9 cellular contexts compared by ENCODE assay signal in genomic region chr11:100632970-100633452, GRCh38. TPM values are rescaled to one million over a fixed set of nuclear protein-coding genes. Genes with fewer than 3 reads are reported as not detected.
DNase-seq lines count a peak whose midpoint lies in the region; ATAC-seq and TF ChIP-seq lines count a peak whose summit lies in the region.
"Had no signal": no experiment of that assay in that cellular context is flagged by ENCODE, and none has a peak within 500 bp of the region (broad histone marks: within the 10 kb centered on the region; RNA-seq: fewer than 3 reads in every experiment).

No MANE protein-coding gene starts in this region.

- H3K9me3 ChIP-seq in right atrium auricular region (no peaks in the 10 kb centered on the region), smooth muscle cell (replicated peaks; ENCODE audit: low read depth) (no peaks in the 10 kb centered on the region)

- peak; percentile 17 for DNase-seq in HEK293T (ENCODE audit: extremely low spot score)
- DNase-seq in amniotic epithelial cell (ENCODE audit: low read depth): peak; percentile 26
- peak; percentile 68 for DNase-seq in right atrium auricular region (ENCODE audit: low spot score)
- no peak for DNase-seq in smooth muscle cell (lab: John Stamatoyannopoulos, UW; ENCODE audit: unreplicated experiment)
- DNase-seq in NCI-H510A (lab: John Stamatoyannopoulos, UW): no peak
- DNase-seq in foreskin keratinocyte: no peak
- DNase-seq in HFFc6: no peak
- no peak for DNase-seq in NOMO-1 treated with DMSO at 0.1 percent for 48 hours (lab: John Stamatoyannopoulos, UW; ENCODE audit: unreplicated experiment)
- DNase-seq: activated T-cell treated with anti-CD3 and anti-CD28 coated beads, Interleukin-2, amount 50 U/mL, for 48 hours had no signal

- H3K4me1 ChIP-seq in right atrium auricular region: peaks cover 0 to 19% of the 10 kb centered on the region in 2 donors
- no peaks in the 10 kb centered on the region for H3K4me1 ChIP-seq in smooth muscle cell (ENCODE audit: low read depth)
- H3K4me1 ChIP-seq in foreskin keratinocyte: no peaks in the 10 kb centered on the region

- H3K27me3 Mint-ChIP-seq in HFFc6 (ENCODE audit: insufficient read depth): peaks cover 8% of the 10 kb centered on the region; the same call in 1 of the 2 replicates

- H3K27ac ChIP-seq in right atrium auricular region: peak overlapping the region; percentile 53 to 79
- H3K27ac ChIP-seq in smooth muscle cell (ENCODE audit: low read depth): no peak overlapping the region
- no peak overlapping the region for H3K27ac ChIP-seq in foreskin keratinocyte

- CTCF ChIA-PET in HEK293T (lab: Yijun Ruan, JAX): no interaction called here

- no peak overlapping the region for H3K9ac ChIP-seq in smooth muscle cell (ENCODE audit: low read depth)

- 27% methylated on average over 5 of the region's 5 CpGs for WGBS in smooth muscle cell (ENCODE audit: low lambda C conversion rate)

- no peaks in the 10 kb centered on the region for H3F3A ChIP-seq in smooth muscle cell (ENCODE audit: low read depth)

- H3K4me1 Mint-ChIP-seq in HFFc6 (ENCODE audit: low read depth): peaks cover 7% of the 10 kb centered on the region

- no peaks in the 10 kb centered on the region for H3K79me2 ChIP-seq in smooth muscle cell (ENCODE audit: low read depth)

- H3K9me3 Mint-ChIP-seq in HFFc6: no peaks in the 10 kb centered on the region

- ATAC-seq in foreskin keratinocyte: no peak

- no peak overlapping the region for H3K27ac Mint-ChIP-seq in HFFc6

- TF ChIP-seq CTCF in right atrium auricular region (IDR thresholded peaks at IDR 0.05) (no peak), smooth muscle cell (IDR thresholded peaks at IDR 0.05; ENCODE audit: borderline replicate concordance, insufficient read depth, poor library complexity, severe bottlenecking) (no peak), foreskin keratinocyte (conservative IDR thresholded peaks at IDR 0.05) (no peak), HFFc6 (IDR thresholded peaks at IDR 0.05) (no peak)

- H3K36me3 ChIP-seq in right atrium auricular region (no peaks in the 10 kb centered on the region), smooth muscle cell (ENCODE audit: low read depth) (no peaks in the 10 kb centered on the region)

- POLR2A ChIA-PET in HEK293T (lab: Yijun Ruan, JAX): no interaction called here

- no peak overlapping the region for H3K4me3 Mint-ChIP-seq in HFFc6

- H3K4me3 ChIP-seq in right atrium auricular region (no peak overlapping the region), smooth muscle cell (no peak overlapping the region)

- H4K20me1 ChIP-seq in smooth muscle cell (ENCODE audit: low read depth): no peaks in the 10 kb centered on the region

- H3K27me3 ChIP-seq in right atrium auricular region: no peaks in the 10 kb centered on the region
- no peaks in the 10 kb centered on the region for H3K27me3 ChIP-seq in smooth muscle cell (ENCODE audit: low read depth)
- H3K27me3 ChIP-seq in foreskin keratinocyte: no peaks in the 10 kb centered on the region

- peak overlapping the region; percentile 28 for H2AFZ ChIP-seq in smooth muscle cell (ENCODE audit: low read depth)

- peak overlapping the region; percentile 10 for H3K4me2 ChIP-seq in smooth muscle cell

- no peaks in the 10 kb centered on the region for H3K36me3 Mint-ChIP-seq in HFFc6 (ENCODE audit: low read depth)

TF ChIP-seq in HEK293T, 16 proteins besides CTCF, POLR2A, EP300 and RAD21:
- TF ChIP-seq L3MBTL2 (conservative IDR thresholded peaks at IDR 0.05): no peak
- no peak for TF ChIP-seq BHLHE40 (IDR thresholded peaks at IDR 0.05; ENCODE audit: borderline replicate concordance)
- TF ChIP-seq LEF1 (IDR thresholded peaks at IDR 0.05; ENCODE audit: borderline replicate concordance): no peak
- TF ChIP-seq TARDBP (IDR thresholded peaks at IDR 0.05): no peak
- no peak for TF ChIP-seq PKNOX1 (IDR thresholded peaks at IDR 0.05)
- TF ChIP-seq NFRKB (IDR thresholded peaks at IDR 0.05): no peak
- TF ChIP-seq FOXM1 (IDR thresholded peaks at IDR 0.05; ENCODE audit: borderline replicate concordance): no peak
- no peak for TF ChIP-seq SUZ12 (IDR thresholded peaks at IDR 0.05)
- TF ChIP-seq ARNT (IDR thresholded peaks at IDR 0.05): no peak
- TF ChIP-seq HDGF (IDR thresholded peaks at IDR 0.05; ENCODE audit: borderline replicate concordance): no peak
- no peak for TF ChIP-seq ZNF384 (IDR thresholded peaks at IDR 0.05)
- no peak for TF ChIP-seq ELF4 (IDR thresholded peaks at IDR 0.05)
- no peak for TF ChIP-seq CTBP1 (IDR thresholded peaks at IDR 0.05; ENCODE audit: borderline replicate concordance)
- TF ChIP-seq FOXK2 (IDR thresholded peaks at IDR 0.05): no peak
- TF ChIP-seq SP1 (IDR thresholded peaks at IDR 0.05): no peak
- TF ChIP-seq FOXA1 (IDR thresholded peaks at IDR 0.05): no peak
TF ChIP-seq in HEK293T: peak in this region for 0.

RNA-seq across cellular contexts. Expression of gene ARHGAP42, which starts 54.1 kb away (rescaled TPM):
- total RNA-seq in right atrium auricular region (10 to 100 TPM in 1 of 2 donors, 1 to 10 TPM in 1; 6.1 to 12.1 TPM), smooth muscle cell (49.3 and 53.4 TPM in 2 replicates), foreskin keratinocyte (3.7 and 4.6 TPM in 2 replicates)
- polyA plus RNA-seq in smooth muscle cell (12.2 and 12.7 TPM in 2 replicates), foreskin keratinocyte (0.93 and 1.0 TPM in 2 replicates)
- total RNA-seq in HFFc6 (2021; fragmentation: NEBNext Ultra II Directional; extraction: Animal tissue kit (Norgen Biotek cat#: 25700)): 1 to 10 TPM; 1.1 to 3.1 (median 2.3) TPM

Comparison
In these comparisons a context has a peak if more than half of its experiments do, and no peak if none do; other contexts are left out.
1. DNase-seq: peak in HEK293T (single experiment), amniotic epithelial cell (single experiment) and right atrium auricular region (single experiment); none in smooth muscle cell (single experiment), NCI-H510A (single experiment), foreskin keratinocyte (0 of 2), HFFc6 (single experiment) and NOMO-1 treated with DMSO at 0.1 percent for 48 hours (single experiment).
2. H3K27ac ChIP-seq: peak in right atrium auricular region (2 of 2); none in smooth muscle cell (single experiment) and foreskin keratinocyte (single experiment).